In genomic region chr12:113259499-113259953, GRCh38 we compare ENCODE assay signal across 9 cellular contexts. TPM values are rescaled to one million over a fixed set of nuclear protein-coding genes. Genes with fewer than 3 reads are reported as not detected.
A peak's percentile ranks its signal among the peaks of the same experiment; 100 is the strongest.
DNase-seq lines count a peak whose midpoint lies in the region; ATAC-seq, FAIRE-seq and TF ChIP-seq lines count a peak whose summit lies in the region.
"Had no signal": no experiment of that assay in that cellular context is flagged by ENCODE, and none has a peak within 500 bp of the region (broad histone marks: within the 10 kb centered on the region; RNA-seq: fewer than 3 reads in every experiment).

No MANE protein-coding gene starts in this region.

- CTCF ChIA-PET in HepG2 (lab: Yijun Ruan, JAX; ENCODE audit: low intra/inter-chr PET ratio, low total read pairs): no interaction called here

- H3K9ac ChIP-seq in HepG2 (ENCODE audit: insufficient read depth, low read depth, low read length): no peak overlapping the region

- peak; percentile 86 for FAIRE-seq in HepG2 (lab: Jason Lieb, UNC)
- FAIRE-seq: G401.6 had no signal

- in situ Hi-C loops in HepG2 (cut with HindIII; ENCODE audit: extremely low pct_ligation_motif_present, low pct_unique_long_range_greater_than_20kb) (no loop called here), brain microvascular endothelial cell (cut with HindIII; ENCODE audit: low pct_ligation_motif_present, low sequenced_read_pairs) (no loop called here)

- H3K27me3 ChIP-seq in body of pancreas: no peaks in the 10 kb centered on the region
- H3K27me3 ChIP-seq in HepG2 (ENCODE audit: control insufficient read depth in 1 of 2, insufficient read depth in 2 of 2, low read length in 2 of 2): no peaks in the 10 kb centered on the region
- H3K27me3 ChIP-seq in thoracic aorta (replicated peaks; ENCODE audit: insufficient read depth): no peaks in the 10 kb centered on the region
- no peaks in the 10 kb centered on the region for H3K27me3 ChIP-seq in brain microvascular endothelial cell (replicated peaks)

- H4K20me1 ChIP-seq in HepG2 (ENCODE audit: insufficient read depth, low read length): no peaks in the 10 kb centered on the region

- H3K4me1 ChIP-seq in body of pancreas: peaks cover 52% of the 10 kb centered on the region
- peaks cover 39% of the 10 kb centered on the region for H3K4me1 ChIP-seq in HepG2 (ENCODE audit: insufficient read depth, low read length)
- peaks cover 32 to 38% of the 10 kb centered on the region in 2 donors for H3K4me1 ChIP-seq in thoracic aorta (ENCODE audit: control insufficient read depth in 1 of 2, low read depth in 2 of 2)

- DNase-seq in AG08395 (ENCODE audit: low spot score): peak; percentile 66
- peak; percentile 76 for DNase-seq in NCI-H1694 treated with DMSO at 0.1 percent for 48 hours (lab: John Stamatoyannopoulos, UW)
- peak; percentile 73 to 87 (median 84) for DNase-seq in body of pancreas
- peak; percentile 78 for DNase-seq in HepG2 (ENCODE audit: low spot score)
- DNase-seq in thoracic aorta (ENCODE audit: low spot score): no peak
- no peak for DNase-seq in NOMO-1 (lab: John Stamatoyannopoulos, UW; ENCODE audit: unreplicated experiment in 2 of 2)
- no peak for DNase-seq in NCI-H1930 (lab: John Stamatoyannopoulos, UW)
- no peak for DNase-seq in brain microvascular endothelial cell

- no peak for TF ChIP-seq CTCF in body of pancreas (IDR thresholded peaks at IDR 0.05)
- no peak for TF ChIP-seq CTCF in HepG2 (CRISPR knock-in tag; IDR thresholded peaks at IDR 0.05)
- TF ChIP-seq CTCF in thoracic aorta (IDR thresholded peaks at IDR 0.05): no peak
- TF ChIP-seq CTCF in brain microvascular endothelial cell (IDR thresholded peaks at IDR 0.05; ENCODE audit: low read depth, low read length, missing control alignments): no peak

- H3K27ac ChIP-seq in body of pancreas (peak overlapping the region; percentile 69 to 80 (median 76)), HepG2 (ENCODE audit: extremely low read length, insufficient read depth, low read length) (no peak overlapping the region), thoracic aorta (peak overlapping the region; percentile 65 to 71), brain microvascular endothelial cell (no peak overlapping the region)

- WGBS in body of pancreas, 2 donors: 8% methylated on average over 2 of the region's 2 CpGs
- WGBS in HepG2 (ENCODE audit: low lambda C conversion rate): 48% methylated on average over 2 of the region's 2 CpGs

- H2AFZ ChIP-seq in HepG2 (ENCODE audit: low read length): no peak overlapping the region

- no peaks in the 10 kb centered on the region for H3K79me2 ChIP-seq in HepG2 (ENCODE audit: insufficient read depth, low read length)

- H3K36me3 ChIP-seq in body of pancreas (replicated peaks in 1 of 2; ENCODE audit: insufficient read depth in 1 of 2, low read depth in 2 of 2): no peaks in the 10 kb centered on the region
- H3K36me3 ChIP-seq in HepG2 (replicated peaks in 1 of 2; ENCODE audit: control insufficient read depth in 1 of 2, insufficient read depth in 2 of 2, low read length in 2 of 2): peaks cover 2 to 8% of the 10 kb centered on the region in 2 experiments; a peak in 3 of 5 replicates
- peaks cover 11% of the 10 kb centered on the region for H3K36me3 ChIP-seq in thoracic aorta
- H3K36me3 ChIP-seq in brain microvascular endothelial cell (replicated peaks): no peaks in the 10 kb centered on the region

- peak; percentile 81 for ATAC-seq in body of pancreas
- ATAC-seq in HepG2: peak; percentile 97
- peak; percentile 42 for ATAC-seq in thoracic aorta (ENCODE audit: insufficient number of reproducible peaks, low FRiP score, low read depth)

- H3K4me3 ChIP-seq in body of pancreas (no peak overlapping the region), HepG2 (replicated peaks in 1 of 3; ENCODE audit: insufficient read depth in 1 of 3, low read depth in 2 of 3, low read length in 3 of 3) (no peak overlapping the region), thoracic aorta (no peak overlapping the region), brain microvascular endothelial cell (ENCODE audit: low read depth, low read length) (no peak overlapping the region)

- TF ChIP-seq RAD21 in HepG2 (CRISPR knock-in tag; IDR thresholded peaks at IDR 0.05): no peak

- TF ChIP-seq EP300 in HepG2 (IDR thresholded peaks at IDR 0.05; ENCODE audit: low read depth in 2 of 2, low read length in 2 of 2) (no peak), HepG2 (CRISPR knock-in tag; IDR thresholded peaks at IDR 0.05; ENCODE audit: borderline replicate concordance) (no peak)

- POLR2A ChIA-PET in HepG2 (lab: Yijun Ruan, JAX): interaction anchor here (1.1 to 1.2 kb wide), 2 partner anchors 13 to 38 kb away, joined by 3 to 7 read pairs; partner anchors contain the start of gene TPCN1

- intact Hi-C loops in body of pancreas (cut with DNase I) (no loop called here), HepG2 (cut with micrococcal nuclease; ENCODE audit: unreplicated experiment) (loop anchor here (2.0 kb wide), 1 partner anchor 39 kb away; the partner anchor contains the start of gene TPCN1)

- no TSS peak for BruUV-seq in HepG2 (replicated peaks; lab: Mats Ljungman, UMichigan)

- H3K4me2 ChIP-seq in HepG2 (ENCODE audit: low read depth, low read length): peak overlapping the region; percentile 13; the same call in 1 of the 2 replicates

- no peak for TF ChIP-seq POLR2A in body of pancreas (IDR thresholded peaks at IDR 0.05)
- TF ChIP-seq POLR2A in HepG2 (IDR thresholded peaks at IDR 0.05; ENCODE audit: insufficient read depth in 1 of 2, low read depth in 2 of 2, low read length in 2 of 2): no peak

- H3K9me3 ChIP-seq in body of pancreas (no peaks in the 10 kb centered on the region), HepG2 (ENCODE audit: low read length) (no peaks in the 10 kb centered on the region), thoracic aorta (no peaks in the 10 kb centered on the region)

TF ChIP-seq in HepG2, 621 proteins besides CTCF, POLR2A, EP300 and RAD21 (continues in another document):
- peak; percentile 78 for TF ChIP-seq ZNF317 (CRISPR knock-in tag; IDR thresholded peaks at IDR 0.05)
- TF ChIP-seq, protein P1, sequence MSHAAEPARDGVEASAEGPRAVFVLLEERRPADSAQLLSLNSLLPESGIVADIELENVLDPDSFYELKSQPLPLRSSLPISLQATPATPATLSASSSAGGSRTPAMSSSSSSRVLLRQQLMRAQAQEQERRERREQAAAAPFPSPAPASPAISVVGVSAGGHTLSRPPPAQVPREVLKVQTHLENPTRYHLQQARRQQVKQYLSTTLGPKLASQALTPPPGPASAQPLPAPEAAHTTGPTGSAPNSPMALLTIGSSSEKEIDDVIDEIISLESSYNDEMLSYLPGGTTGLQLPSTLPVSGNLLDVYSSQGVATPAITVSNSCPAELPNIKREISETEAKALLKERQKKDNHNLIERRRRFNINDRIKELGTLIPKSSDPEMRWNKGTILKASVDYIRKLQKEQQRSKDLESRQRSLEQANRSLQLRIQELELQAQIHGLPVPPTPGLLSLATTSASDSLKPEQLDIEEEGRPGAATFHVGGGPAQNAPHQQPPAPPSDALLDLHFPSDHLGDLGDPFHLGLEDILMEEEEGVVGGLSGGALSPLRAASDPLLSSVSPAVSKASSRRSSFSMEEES (CRISPR knock-in tag; IDR thresholded peaks at IDR 0.05): 0 out of 2 replicates have a peak, but pooled peaks have one; percentile 17
- peak; percentile 44; the same call in 1 of the 2 replicates for TF ChIP-seq HDAC1 (CRISPR knock-in tag; IDR thresholded peaks at IDR 0.05)
- TF ChIP-seq ZNF572 (CRISPR knock-in tag; IDR thresholded peaks at IDR 0.05): no peak
- no peak for TF ChIP-seq EHMT2 (IDR thresholded peaks at IDR 0.05; ENCODE audit: borderline replicate concordance, low read depth, low read length)
- no peak for TF ChIP-seq WIZ (CRISPR knock-in tag; IDR thresholded peaks at IDR 0.05)
- 0 out of 2 replicates have a peak, but pooled peaks have one; percentile 39 for TF ChIP-seq TBX2 (CRISPR knock-in tag; IDR thresholded peaks at IDR 0.05; ENCODE audit: borderline replicate concordance)
- peak; percentile 53; the same call in 1 of the 2 replicates for TF ChIP-seq CCDC6 (CRISPR knock-in tag; IDR thresholded peaks at IDR 0.05)

RNA-seq across cellular contexts. Expression of gene TPCN1, which starts 38.3 kb away (rescaled TPM):
- 10 to 100 TPM; 45.1 to 78.4 TPM for total RNA-seq in body of pancreas
- 3.8 and 8.0 TPM in 2 replicates for total RNA-seq in HepG2 (2016; rRNA removed; fragmentation: Illumina TruSeq; extraction: Trizol)
- 4.4 and 4.6 TPM in 2 replicates for total RNA-seq in HepG2 (2016; cell fraction: cytosol; rRNA removed; fragmentation: Illumina TruSeq; extraction: Trizol; ENCODE audit: low read depth)
- total RNA-seq in HepG2 (2016; cell fraction: insoluble cytoplasmic fraction; rRNA removed; fragmentation: Illumina TruSeq; extraction: Trizol): 3.0 and 10.0 TPM in 2 replicates
- total RNA-seq in HepG2 (2016; cell fraction: membrane; rRNA removed; fragmentation: Illumina TruSeq; extraction: Trizol): 4.2 and 4.5 TPM in 2 replicates
- total RNA-seq in HepG2 (2016; cell fraction: nucleus; rRNA removed; fragmentation: Illumina TruSeq; extraction: Trizol): 12.3 and 15.7 TPM in 2 replicates
- polyA plus RNA-seq in HepG2 (2011; rRNA removed): 26.8 and 33.5 TPM in 2 replicates
- 10.3 and 10.4 TPM in 2 replicates for polyA plus RNA-seq in HepG2 (2011; cell fraction: cytosol; rRNA removed)
- 183 and 201 TPM in 2 replicates for polyA plus RNA-seq in HepG2 (2011; cell fraction: nucleus; rRNA removed)
- 18.0 and 21.8 TPM in 2 replicates for polyA plus RNA-seq in HepG2 (2012)
- 0.84 and 1.4 TPM in 2 replicates for polyA plus RNA-seq in HepG2 (2016; cell fraction: cytosol; fragmentation: Illumina TruSeq; extraction: Trizol; ENCODE audit: low read depth)
- 3.5 and 4.1 TPM in 2 replicates for polyA plus RNA-seq in HepG2 (2016; cell fraction: insoluble cytoplasmic fraction; fragmentation: Illumina TruSeq; extraction: Trizol; ENCODE audit: low read depth)
- polyA plus RNA-seq in HepG2 (2016; cell fraction: membrane; fragmentation: Illumina TruSeq; extraction: Trizol; ENCODE audit: low read depth): 2.5 and 2.8 TPM in 2 replicates
- polyA plus RNA-seq in HepG2 (2016; cell fraction: nucleus; fragmentation: Illumina TruSeq; extraction: Trizol; ENCODE audit: insufficient read depth, low read depth): 42.1 and 42.8 TPM in 2 replicates
- polyA minus RNA-seq in HepG2 (2011; rRNA and poly(A)+ RNA removed; ENCODE audit: low replicate concordance): 40.0 and 48.9 TPM in 2 replicates
- 7.3 and 9.8 TPM in 2 replicates for polyA minus RNA-seq in HepG2 (2011; cell fraction: cytosol; rRNA and poly(A)+ RNA removed)
- polyA minus RNA-seq in HepG2 (2011; cell fraction: nucleus; rRNA and poly(A)+ RNA removed): 45.8 and 47.1 TPM in 2 replicates
- 10 to 100 TPM; 84.1 to 93.5 TPM for total RNA-seq in thoracic aorta

Comparison
In these comparisons a context has a peak if more than half of its experiments do, and no peak if none do; other contexts are left out.
1. DNase-seq: peak in AG08395 (single experiment), NCI-H1694 treated with DMSO at 0.1 percent for 48 hours (single experiment), body of pancreas (4 of 4) and HepG2 (single experiment); none in thoracic aorta (single experiment), NOMO-1 (0 of 2), NCI-H1930 (0 of 2) and brain microvascular endothelial cell (single experiment).
2. ATAC-seq: peak in every context shown above with its lines; median percentile 97 in HepG2; 81 in body of pancreas; 42 in thoracic aorta.
3. H3K27ac ChIP-seq: peak in body of pancreas (4 of 4) and thoracic aorta (2 of 2); none in HepG2 (single experiment) and brain microvascular endothelial cell (single experiment).